ENCODE assay signal across 1 cellular context in genomic region chr15:40846846-40847224, GRCh38.
TF ChIP-seq lines count a peak whose summit lies in the region.

No MANE protein-coding gene starts in this region.

TF ChIP-seq in WTC11, 78 proteins besides CTCF, POLR2A, EP300 and RAD21 (continued from another document):
- TF ChIP-seq IRF1 (CRISPR knock-in tag; IDR thresholded peaks at IDR 0.05), result no peak
- TF ChIP-seq ZNF281 (CRISPR knock-in tag; IDR thresholded peaks at IDR 0.05), result no peak
- TF ChIP-seq USF1 (CRISPR knock-in tag; IDR thresholded peaks at IDR 0.05), result no peak
- TF ChIP-seq JAZF1 (CRISPR knock-in tag; IDR thresholded peaks at IDR 0.05), result no peak
- no peak for TF ChIP-seq FOXJ3 (CRISPR knock-in tag; IDR thresholded peaks at IDR 0.05; ENCODE audit: borderline replicate concordance)
